In genomic region chr1:58249729-58250586, GRCh38 we compare ENCODE assay signal across 8 cellular contexts.
A peak's percentile ranks its signal among the peaks of the same experiment; 100 is the strongest.
DNase-seq lines count a peak whose midpoint lies in the region; ATAC-seq and TF ChIP-seq lines count a peak whose summit lies in the region.

No MANE protein-coding gene starts in this region.

- peak overlapping the region; percentile 31 for H3K4me3 Mint-ChIP-seq in activated CD8-positive, alpha-beta memory T cell treated with anti-CD3 and anti-CD28 coated beads, Interleukin-2, amount 10 ng/mL, durations not matched to agents 7 days and 5 days
- H3K4me3 Mint-ChIP-seq in chondrocyte (ENCODE audit: unreplicated experiment), result peak overlapping the region; percentile 72

- no peaks in the 10 kb centered on the region for H3K9me3 Mint-ChIP-seq in activated CD8-positive, alpha-beta memory T cell treated with anti-CD3 and anti-CD28 coated beads, Interleukin-2, amount 10 ng/mL, durations not matched to agents 7 days and 5 days (ENCODE audit: low read depth)
- H3K9me3 Mint-ChIP-seq in chondrocyte (ENCODE audit: low read depth), result peaks cover under 1% of the 10 kb centered on the region

- TF ChIP-seq CTCF in chondrocyte (IDR thresholded peaks at IDR 0.05) (no peak), kidney epithelial cell (IDR thresholded peaks at IDR 0.05; ENCODE audit: insufficient read depth, low read length, poor library complexity, severe bottlenecking) (no peak)

- H3K27me3 Mint-ChIP-seq in activated CD8-positive, alpha-beta memory T cell treated with anti-CD3 and anti-CD28 coated beads, Interleukin-2, amount 10 ng/mL, durations not matched to agents 7 days and 5 days, result peaks cover 48% of the 10 kb centered on the region
- H3K27me3 Mint-ChIP-seq in chondrocyte (ENCODE audit: low read depth), result peaks cover 56% of the 10 kb centered on the region

- peaks cover 33% of the 10 kb centered on the region for H3K27me3 ChIP-seq in kidney epithelial cell (ENCODE audit: control insufficient read depth, insufficient read depth, low read length)

- H3K27ac Mint-ChIP-seq in activated CD8-positive, alpha-beta memory T cell treated with anti-CD3 and anti-CD28 coated beads, Interleukin-2, amount 10 ng/mL, durations not matched to agents 7 days and 5 days, result no peak overlapping the region
- H3K27ac Mint-ChIP-seq in chondrocyte (ENCODE audit: unreplicated experiment), result no peak overlapping the region

- DNase-seq in activated CD8-positive, alpha-beta memory T cell treated with anti-CD3 and anti-CD28 coated beads, Interleukin-2, amount 10 ng/mL, durations not matched to agents 7 days and 5 days, result peak; percentile 44
- no peak for DNase-seq in activated CD8-positive, alpha-beta memory T cell treated with anti-CD3 and anti-CD28 coated beads for 24 hours
- DNase-seq in NCI-H2171 treated with DMSO at 0.1 percent for 48 hours (lab: John Stamatoyannopoulos, UW) (peak; percentile 67), chondrocyte (ENCODE audit: low spot score) (no peak), kidney epithelial cell (ENCODE audit: low read depth) (no peak), cerebellar nuclear complex (lab: John Stamatoyannopoulos, UW) (no peak)
- peak; percentile 11 for DNase-seq in stimulated activated naive CD8-positive, alpha-beta T cell treated with anti-CD3 and anti-CD28 coated beads, Interleukin-15, Interleukin-2, amounts not matched to agents 100 U/mL and 50 U/mL, for 24 hours

- H3K36me3 ChIP-seq in kidney epithelial cell (ENCODE audit: control insufficient read depth, insufficient read depth, low read length), result no peaks in the 10 kb centered on the region

- H3K36me3 Mint-ChIP-seq in activated CD8-positive, alpha-beta memory T cell treated with anti-CD3 and anti-CD28 coated beads, Interleukin-2, amount 10 ng/mL, durations not matched to agents 7 days and 5 days, result no peaks in the 10 kb centered on the region
- H3K36me3 Mint-ChIP-seq in chondrocyte (ENCODE audit: low read depth), result no peaks in the 10 kb centered on the region

- peak overlapping the region; percentile 37 for H3K4me3 ChIP-seq in kidney epithelial cell (ENCODE audit: low read depth, low read length)

- CTCF ChIA-PET in activated CD8-positive, alpha-beta memory T cell treated with anti-CD3 and anti-CD28 coated beads, Interleukin-2, amount 10 ng/mL, durations not matched to agents 7 days and 5 days (lab: Charles Lee), result no interaction called here

- H3K4me1 Mint-ChIP-seq in activated CD8-positive, alpha-beta memory T cell treated with anti-CD3 and anti-CD28 coated beads, Interleukin-2, amount 10 ng/mL, durations not matched to agents 7 days and 5 days, result peaks cover 6% of the 10 kb centered on the region
- peaks cover 10% of the 10 kb centered on the region for H3K4me1 Mint-ChIP-seq in chondrocyte (ENCODE audit: low read depth)

- peak; percentile 53 for ATAC-seq in activated CD8-positive, alpha-beta memory T cell treated with anti-CD3 and anti-CD28 coated beads, Interleukin-2, amount 10 ng/mL, durations not matched to agents 7 days and 5 days
- ATAC-seq in stimulated activated naive CD8-positive, alpha-beta T cell treated with anti-CD3 and anti-CD28 coated beads, Interleukin-15, Interleukin-2, amounts not matched to agents 100 U/mL and 50 U/mL, for 24 hours, result peak; percentile 60
- no peak for ATAC-seq in HG03196 (IDR thresholded peaks at IDR 0.05; ENCODE audit: unreplicated experiment)

Comparison
In these comparisons a context has a peak if more than half of its experiments do, and no peak if none do; other contexts are left out.
1. DNase-seq: peak in activated CD8-positive, alpha-beta memory T cell treated with anti-CD3 and anti-CD28 coated beads, Interleukin-2, amount 10 ng/mL, durations not matched to agents 7 days and 5 days (single experiment), NCI-H2171 treated with DMSO at 0.1 percent for 48 hours (single experiment) and stimulated activated naive CD8-positive, alpha-beta T cell treated with anti-CD3 and anti-CD28 coated beads, Interleukin-15, Interleukin-2, amounts not matched to agents 100 U/mL and 50 U/mL, for 24 hours (single experiment); none in activated CD8-positive, alpha-beta memory T cell treated with anti-CD3 and anti-CD28 coated beads for 24 hours (single experiment), chondrocyte (single experiment), kidney epithelial cell (single experiment) and cerebellar nuclear complex (0 of 2).